12 cellular contexts compared by ENCODE assay signal in genomic region chr4:150348079-150348478, GRCh38.
DNase-seq lines count a peak whose midpoint lies in the region; ATAC-seq, FAIRE-seq and TF ChIP-seq lines count a peak whose summit lies in the region.
"Had no signal": no experiment of that assay in that cellular context is flagged by ENCODE, and none has a peak within 500 bp of the region (broad histone marks: within the 10 kb centered on the region; RNA-seq: fewer than 3 reads in every experiment).

No MANE protein-coding gene starts in this region.

- TF ChIP-seq CTCF in keratinocyte (optimal IDR thresholded peaks at IDR 0.05 in 1 of 3, IDR thresholded peaks at IDR 0.05 in 1 of 3, conservative IDR thresholded peaks at IDR 0.05 in 1 of 3; ENCODE audit: extremely low read depth in 1 of 3, insufficient read depth in 2 of 3, low read length in 3 of 3), result no peak

- H4K20me1 ChIP-seq in keratinocyte (ENCODE audit: control insufficient read depth, extremely low read depth, insufficient read depth, low read length), result no peaks in the 10 kb centered on the region

- no peaks in the 10 kb centered on the region for H3K79me2 ChIP-seq in keratinocyte (ENCODE audit: control insufficient read depth, insufficient read depth, low read length)

- DNase-seq in AG08395 (ENCODE audit: low spot score), result peak; percentile 10
- peak; percentile 46 for DNase-seq in HT-29 (ENCODE audit: low spot score)
- peak; percentile 41 for DNase-seq in astrocyte of the hippocampus (ENCODE audit: low read depth, low spot score)
- DNase-seq in keratinocyte (ENCODE audit: low read depth, low spot score), result peak; percentile 30
- no peak for DNase-seq in NCI-H2196 (lab: John Stamatoyannopoulos, UW; ENCODE audit: unreplicated experiment)
- DNase-seq in NCI-H1105 treated with DMSO at 0.1 percent for 48 hours (lab: John Stamatoyannopoulos, UW), result no peak
- DNase-seq: CD8-positive, alpha-beta T cell; heart left ventricle had no signal

- peak; percentile 36 for FAIRE-seq in keratinocyte (lab: Jason Lieb, UNC)
- FAIRE-seq: GM12892 had no signal

- H3K9me1 ChIP-seq in keratinocyte (ENCODE audit: control insufficient read depth, extremely low read depth, insufficient read depth, low read length), result no peaks in the 10 kb centered on the region

- H3K4me2 ChIP-seq in keratinocyte (ENCODE audit: control insufficient read depth, extremely low read depth, insufficient read depth, low read depth, low read length), result no peak overlapping the region

- no peak overlapping the region for H2AFZ ChIP-seq in keratinocyte (ENCODE audit: control insufficient read depth, low read length)

- H3K36me3 ChIP-seq in keratinocyte (ENCODE audit: control insufficient read depth in 2 of 2, extremely low read depth in 1 of 2, insufficient read depth in 2 of 2, low read length in 2 of 2), result no peaks in the 10 kb centered on the region

- no peak overlapping the region for H3K27ac ChIP-seq in keratinocyte (ENCODE audit: control insufficient read depth, insufficient read depth, low read length)
- H3K27ac ChIP-seq: heart left ventricle had no signal

- H3K9ac ChIP-seq in keratinocyte (ENCODE audit: control insufficient read depth, extremely low read depth, insufficient read depth, low read length), result no peak overlapping the region

- ATAC-seq in GM21381 (IDR thresholded peaks at IDR 0.05; ENCODE audit: unreplicated experiment) (no peak), GM18498 (IDR thresholded peaks at IDR 0.05; ENCODE audit: unreplicated experiment) (no peak)
- ATAC-seq: CD8-positive, alpha-beta T cell; stimulated activated memory B cell treated with anti-CD40 and anti-IgM and Interleukin-4, amounts not matched to agents 10 μg/mL and 1 μg/mL and 100 μg/mL, for 72 hours had no signal

- H3K4me3 ChIP-seq in keratinocyte (ENCODE audit: control insufficient read depth in 2 of 3, extremely low read depth in 1 of 3, insufficient read depth in 2 of 3, low read depth in 1 of 3, low read length in 3 of 3), result no peak overlapping the region
- H3K4me3 ChIP-seq: heart left ventricle had no signal

- peaks cover 11% of the 10 kb centered on the region for H3K4me1 ChIP-seq in keratinocyte (ENCODE audit: control insufficient read depth, extremely low read depth, insufficient read depth, low read length)

- H3K27me3 ChIP-seq in keratinocyte (ENCODE audit: control insufficient read depth, extremely low read depth, insufficient read depth, low read length), result no peaks in the 10 kb centered on the region
- H3K27me3 ChIP-seq: heart left ventricle had no signal

- dilution Hi-C loops in keratinocyte (cut with MboI; ENCODE audit: extremely low pct_ligation_motif_present, low sequenced_read_pairs), result no loop called here

- H3K9me3 ChIP-seq in keratinocyte (ENCODE audit: control insufficient read depth, low read depth, low read length), result no peaks in the 10 kb centered on the region
- H3K9me3 ChIP-seq: heart left ventricle had no signal

Comparison
In these comparisons a context has a peak if more than half of its experiments do, and no peak if none do; other contexts are left out.
1. DNase-seq: peak in AG08395 (single experiment), HT-29 (single experiment), astrocyte of the hippocampus (single experiment) and keratinocyte (single experiment); none in NCI-H2196 (single experiment) and NCI-H1105 treated with DMSO at 0.1 percent for 48 hours (single experiment).